ENCODE assay signal across 16 cellular contexts in genomic region chr17:82630212-82630611, GRCh38.
"Had no signal": no experiment of that assay in that cellular context is flagged by ENCODE, and none has a peak within 500 bp of the region (broad histone marks: within the 10 kb centered on the region; RNA-seq: fewer than 3 reads in every experiment).

No MANE protein-coding gene starts in this region.

- H3K27ac ChIP-seq: esophagus muscularis mucosa, gastroesophageal sphincter, heart left ventricle, psoas muscle, right atrium auricular region, tibial artery had no signal

- H3K4me1 Mint-ChIP-seq: brain had no signal

- H3K4me1 ChIP-seq: gastroesophageal sphincter, psoas muscle, right atrium auricular region, tibial artery had no signal

- ATAC-seq: activated naive CD4-positive, alpha-beta T cell treated with anti-CD3 and anti-CD28 coated beads, Interleukin-2, amount 50 U/mL, for 72 hours; gastroesophageal sphincter; heart left ventricle; left cardiac atrium; psoas muscle; stimulated activated naive CD8-positive, alpha-beta T cell treated with anti-CD3 and anti-CD28 coated beads, Interleukin-15, Interleukin-2, amounts not matched to agents 100 U/mL and 50 U/mL, for 24 hours; T-cell had no signal

- H3K4me3 Mint-ChIP-seq: activated CD4-positive, alpha-beta memory T cell treated with anti-CD3 and anti-CD28 coated beads, Interleukin-2, amount 10 ng/mL, durations not matched to agents 7 days and 5 days; brain; memory B cell; T-cell had no signal

- H3K4me3 ChIP-seq: esophagus muscularis mucosa, gastroesophageal sphincter, heart left ventricle, psoas muscle, right atrium auricular region, tibial artery had no signal

- H3K27ac Mint-ChIP-seq: activated CD4-positive, alpha-beta memory T cell treated with anti-CD3 and anti-CD28 coated beads, Interleukin-2, amount 10 ng/mL, durations not matched to agents 7 days and 5 days; memory B cell; T-cell had no signal

- H3K9me3 ChIP-seq: esophagus muscularis mucosa, gastroesophageal sphincter, heart left ventricle, psoas muscle, right atrium auricular region, tibial artery had no signal

- H3K9me3 Mint-ChIP-seq: activated CD4-positive, alpha-beta memory T cell treated with anti-CD3 and anti-CD28 coated beads, Interleukin-2, amount 10 ng/mL, durations not matched to agents 7 days and 5 days; activated naive CD4-positive, alpha-beta T cell treated with anti-CD3 and anti-CD28 coated beads, Interleukin-2, amount 50 U/mL, for 72 hours; brain; memory B cell; T-cell had no signal

- H3K27me3 ChIP-seq: esophagus muscularis mucosa, gastroesophageal sphincter, heart left ventricle, right atrium auricular region, tibial artery had no signal

- H3K27me3 Mint-ChIP-seq: activated CD4-positive, alpha-beta memory T cell treated with anti-CD3 and anti-CD28 coated beads, Interleukin-2, amount 10 ng/mL, durations not matched to agents 7 days and 5 days; brain; memory B cell; T-cell had no signal

- DNase-seq: activated CD4-positive, alpha-beta memory T cell treated with anti-CD3 and anti-CD28 coated beads, Interleukin-2, amount 10 ng/mL, durations not matched to agents 7 days and 5 days; dermis blood vessel endothelial cell; effector CD8-positive, alpha-beta T cell; heart left ventricle; left cardiac atrium; psoas muscle; stimulated activated CD4-positive, alpha-beta T cell treated with anti-CD3 and anti-CD28 coated beads, Interleukin-4, amount 100 ng/mL, for 24 hours; stimulated activated naive CD8-positive, alpha-beta T cell treated with anti-CD3 and anti-CD28 coated beads, Interleukin-15, Interleukin-2, amounts not matched to agents 100 U/mL and 50 U/mL, for 24 hours; T-cell; tibial artery had no signal
